In the genomic region with DNA sequence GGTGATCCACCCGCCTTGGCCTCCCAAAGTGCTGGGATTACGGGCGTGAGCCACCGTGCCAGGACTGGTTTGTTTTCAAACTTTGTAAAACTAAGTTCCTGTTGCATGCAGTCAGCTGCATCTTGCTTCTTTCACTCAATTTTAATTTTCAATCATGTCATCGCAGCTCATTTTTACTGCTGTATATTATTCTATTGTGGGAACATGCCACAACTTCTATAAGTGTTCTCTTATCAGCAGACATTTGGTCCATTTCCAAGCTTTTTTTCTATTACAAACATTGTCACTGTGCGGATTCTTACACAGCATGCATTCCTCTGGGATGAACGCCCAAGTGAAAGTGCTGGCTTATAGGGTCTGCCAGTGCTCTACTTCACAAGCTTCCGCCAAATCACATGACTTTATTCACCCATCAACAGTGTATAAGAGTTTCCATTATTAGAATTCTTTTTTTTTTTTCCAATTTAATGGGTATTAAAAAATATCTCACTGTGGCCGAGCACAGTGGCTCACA, we compare ENCODE assay signal across 17 cellular contexts. TPM values are rescaled to one million over a fixed set of nuclear protein-coding genes. Genes with fewer than 3 reads are reported as not detected.
DNase-seq lines count a peak whose midpoint lies in the region; ATAC-seq, FAIRE-seq and TF ChIP-seq lines count a peak whose summit lies in the region.
"Had no signal": no experiment of that assay in that cellular context is flagged by ENCODE, and none has a peak within 500 bp of the region (broad histone marks: within the 10 kb centered on the region; RNA-seq: fewer than 3 reads in every experiment).

No MANE protein-coding gene starts in this region.

- H3K9me3 ChIP-seq in Karpas-422 (ENCODE audit: low read length) = no peaks in the 10 kb centered on the region
- no peaks in the 10 kb centered on the region for H3K9me3 ChIP-seq in K562 (replicated peaks; ENCODE audit: control insufficient read depth, insufficient read depth, low read depth, low read length)
- H3K9me3 ChIP-seq in lower lobe of right lung = no peaks in the 10 kb centered on the region
- H3K9me3 ChIP-seq: BE2C had no signal

- no peak overlapping the region for H2AFZ ChIP-seq in Karpas-422 (ENCODE audit: low read length)
- no peak overlapping the region for H2AFZ ChIP-seq in K562 (ENCODE audit: low read depth, low read length)

- in situ Hi-C loops in K562 (cut with MboI) = no loop called here

- CTCF ChIA-PET in K562 (lab: Yijun Ruan, JAX; ENCODE audit: low intra/inter-chr PET ratio) = no interaction called here

- no peak for TF ChIP-seq EP300 in K562 (IDR thresholded peaks at IDR 0.05; ENCODE audit: low read length)

- BruUV-seq in K562 (replicated peaks; lab: Mats Ljungman, UMichigan) = no TSS peak

- H3K9me2 ChIP-seq in Karpas-422 (replicated peaks; ENCODE audit: insufficient read depth, low read length) = no peaks in the 10 kb centered on the region

- TF ChIP-seq CTCF in K562 (IDR thresholded peaks at IDR 0.05 in 2 of 3, conservative IDR thresholded peaks at IDR 0.05 in 1 of 3; ENCODE audit: insufficient read depth in 2 of 3, low read depth in 1 of 3, low read length in 3 of 3) (no peak), fibroblast of the aortic adventitia (IDR thresholded peaks at IDR 0.05; ENCODE audit: insufficient read depth, low read length) (no peak), lower lobe of right lung (IDR thresholded peaks at IDR 0.05) (no peak)

- no peak overlapping the region for H3K4me3 ChIP-seq in Karpas-422 (ENCODE audit: low read length)
- H3K4me3 ChIP-seq in K562 = no peak overlapping the region
- H3K4me3 ChIP-seq in fibroblast of the aortic adventitia (ENCODE audit: low read depth, low read length) = no peak overlapping the region
- no peak overlapping the region for H3K4me3 ChIP-seq in lower lobe of right lung

- intact Hi-C loops in K562 (cut with micrococcal nuclease) (no loop called here), lower lobe of right lung (cut with DNase I) (no loop called here), posterior cingulate gyrus (cut with DNase I) (no loop called here)

- no peak for FAIRE-seq in K562 (lab: Jason Lieb, UNC)
- FAIRE-seq: D721Med had no signal

- no peak for DNase-seq in Karpas-422
- no peak for DNase-seq in K562 (ENCODE audit: extremely low read depth in 1 of 4, low spot score in 3 of 4)
- peak; percentile 57 for DNase-seq in fibroblast of the aortic adventitia (ENCODE audit: low read depth)
- no peak for DNase-seq in lower lobe of right lung
- DNase-seq in NCI-H1436 treated with DMSO at 0.1 percent for 48 hours (lab: John Stamatoyannopoulos, UW) = no peak
- no peak for DNase-seq in activated CD8-positive, alpha-beta memory T cell treated with anti-CD3 and anti-CD28 coated beads, Interleukin-2, amount 50 U/mL, for 4 hours
- no peak for DNase-seq in posterior cingulate gyrus
- no peak for DNase-seq in AG20443 (ENCODE audit: low spot score)
- DNase-seq: BE2C; CD8-positive, alpha-beta T cell; DND-41; H7; Kasumi-1; NCI-H1417 treated with DMSO at 0.1 percent for 48 hours; NCI-H2029 treated with DMSO at 0.1 percent for 48 hours; NCI-H510A treated with DMSO at 0.1 percent for 48 hours had no signal

- no peak for ATAC-seq in K562
- peak; percentile 29 to 55 for ATAC-seq in lower lobe of right lung
- ATAC-seq: CD8-positive, alpha-beta T cell had no signal

- TF ChIP-seq POLR2A in K562 (conservative IDR thresholded peaks at IDR 0.05) = no peak

- H3K4me2 ChIP-seq in Karpas-422 (ENCODE audit: low read depth, low read length, poor library complexity, severe bottlenecking) (no peak overlapping the region), K562 (ENCODE audit: insufficient read depth, low read length) (no peak overlapping the region)

- H3K27ac ChIP-seq in Karpas-422 (ENCODE audit: low read length) = peak overlapping the region; percentile 100
- no peak overlapping the region for H3K27ac ChIP-seq in K562 (ENCODE audit: extremely low read depth, low read depth, low read length)
- no peak overlapping the region for H3K27ac ChIP-seq in lower lobe of right lung

- no peak overlapping the region for H3K9ac ChIP-seq in Karpas-422 (ENCODE audit: low read length)
- no peak overlapping the region for H3K9ac ChIP-seq in K562 (ENCODE audit: insufficient read depth in 1 of 2, low read depth in 2 of 2, low read length in 2 of 2)

- TF ChIP-seq RAD21 in K562 (CRISPR knock-in tag; conservative IDR thresholded peaks at IDR 0.05 in 1 of 2, IDR thresholded peaks at IDR 0.05 in 1 of 2) = no peak

- H3K79me2 ChIP-seq in Karpas-422 (ENCODE audit: low read length) = no peaks in the 10 kb centered on the region
- H3K79me2 ChIP-seq in K562 (ENCODE audit: control insufficient read depth, insufficient read depth, low read length) = no peaks in the 10 kb centered on the region

- POLR2A ChIA-PET in K562 (lab: Yijun Ruan, JAX) = no interaction called here

- peaks cover 81% of the 10 kb centered on the region for H3K4me1 ChIP-seq in Karpas-422 (ENCODE audit: low read length)
- H3K4me1 ChIP-seq in K562 (replicated peaks in 1 of 2; ENCODE audit: control insufficient read depth in 2 of 2, insufficient read depth in 2 of 2, low read length in 2 of 2) = peaks cover 0 to 7% of the 10 kb centered on the region in 2 experiments; a peak in 2 of 5 replicates
- no peaks in the 10 kb centered on the region for H3K4me1 ChIP-seq in lower lobe of right lung

- H4K20me1 ChIP-seq in Karpas-422 (ENCODE audit: insufficient read depth, low read depth, low read length) (no peaks in the 10 kb centered on the region), K562 (replicated peaks; ENCODE audit: control insufficient read depth, insufficient read depth, low read length) (no peaks in the 10 kb centered on the region)

- WGBS in K562 (ENCODE audit: insufficient coverage, low coverage, missing lambda C conversion rate) = 29% methylated on average over 9 of the region's 9 CpGs

- H3K36me3 ChIP-seq in Karpas-422 (ENCODE audit: insufficient read depth, low read length) (no peaks in the 10 kb centered on the region), K562 (ENCODE audit: control insufficient read depth, insufficient read depth, low read length) (no peaks in the 10 kb centered on the region), lower lobe of right lung (no peaks in the 10 kb centered on the region)
- H3K36me3 ChIP-seq: BE2C had no signal

- no peaks in the 10 kb centered on the region for H3K27me3 ChIP-seq in Karpas-422 (ENCODE audit: low read length)
- H3K27me3 ChIP-seq in K562 (ENCODE audit: control insufficient read depth in 2 of 2, insufficient read depth in 2 of 2, low read length in 2 of 2) = peaks cover 0 to 5% of the 10 kb centered on the region in 2 experiments; a peak in 1 of 5 replicates
- H3K27me3 ChIP-seq in lower lobe of right lung (ENCODE audit: low read depth) = no peaks in the 10 kb centered on the region
- H3K27me3 ChIP-seq: BE2C had no signal

- H3K9me1 ChIP-seq in K562 (ENCODE audit: control insufficient read depth, insufficient read depth, low read length) = no peaks in the 10 kb centered on the region

TF ChIP-seq in K562, 482 proteins besides CTCF, POLR2A, EP300 and RAD21:
- TF ChIP-seq YY1 (IDR thresholded peaks at IDR 0.05; ENCODE audit: borderline replicate concordance in 1 of 3, control insufficient read depth in 1 of 3, extremely low read depth in 1 of 3, insufficient read depth in 3 of 3, insufficient read length in 1 of 3, insufficient replicate concordance in 2 of 3, low read depth in 1 of 3, low read length in 2 of 3) (no peak), POLR2AphosphoS5 (IDR thresholded peaks at IDR 0.05; ENCODE audit: control insufficient read depth, insufficient read depth, low read depth, low read length) (no peak), ZNF764 (CRISPR knock-in tag; IDR thresholded peaks at IDR 0.05; ENCODE audit: low read depth) (no peak), CHD2 (IDR thresholded peaks at IDR 0.05; ENCODE audit: low read depth, low read length) (no peak)
- TF ChIP-seq, protein P1, sequence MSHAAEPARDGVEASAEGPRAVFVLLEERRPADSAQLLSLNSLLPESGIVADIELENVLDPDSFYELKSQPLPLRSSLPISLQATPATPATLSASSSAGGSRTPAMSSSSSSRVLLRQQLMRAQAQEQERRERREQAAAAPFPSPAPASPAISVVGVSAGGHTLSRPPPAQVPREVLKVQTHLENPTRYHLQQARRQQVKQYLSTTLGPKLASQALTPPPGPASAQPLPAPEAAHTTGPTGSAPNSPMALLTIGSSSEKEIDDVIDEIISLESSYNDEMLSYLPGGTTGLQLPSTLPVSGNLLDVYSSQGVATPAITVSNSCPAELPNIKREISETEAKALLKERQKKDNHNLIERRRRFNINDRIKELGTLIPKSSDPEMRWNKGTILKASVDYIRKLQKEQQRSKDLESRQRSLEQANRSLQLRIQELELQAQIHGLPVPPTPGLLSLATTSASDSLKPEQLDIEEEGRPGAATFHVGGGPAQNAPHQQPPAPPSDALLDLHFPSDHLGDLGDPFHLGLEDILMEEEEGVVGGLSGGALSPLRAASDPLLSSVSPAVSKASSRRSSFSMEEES (CRISPR knock-in tag; IDR thresholded peaks at IDR 0.05) = peak; percentile 23; the same call in 1 of the 2 replicates

RNA-seq across cellular contexts. Expression of a gene that starts 22.7 kb away (rescaled TPM):
- total RNA-seq in Karpas-422 (2014; rRNA removed; shearing (Covaris generic); ENCODE audit: low replicate concordance) = 17.7 and 24.2 TPM in 2 replicates
- total RNA-seq in K562 (2011; cell fraction: chromatin; rRNA removed; ENCODE audit: low replicate concordance) = 14.3 and 15.6 TPM in 2 replicates
- total RNA-seq in K562 (2011; cell fraction: nucleolus; rRNA removed) = 9.3 and 11.7 TPM in 2 replicates
- total RNA-seq in K562 (2011; cell fraction: nucleoplasm; rRNA removed) = 13.7 and 18.9 TPM in 2 replicates
- total RNA-seq in K562 (2014; rRNA removed) (18.1 and 18.3 TPM in 2 replicates), K562 (2014; rRNA removed; fragmentation: Illumina TruSeq; extraction: Trizol) (24.9 and 25.7 TPM in 2 replicates), K562 (2015; rRNA removed; fragmentation: Illumina TruSeq; extraction: Trizol) (26.7 and 27.0 TPM in 2 replicates), K562 (2021) (17.8 and 22.5 TPM in 2 replicates), fibroblast of the aortic adventitia (ENCODE audit: low replicate concordance) (2.1 and 10.7 TPM in 2 replicates), lower lobe of right lung (2.5 TPM)
- polyA plus RNA-seq in K562 (2011; rRNA removed) (18.6 and 24.6 TPM in 2 replicates), K562 (2014; fragmentation: Illumina TruSeq; extraction: Trizol) (27.7 and 31.9 TPM in 2 replicates), K562 (2014; fragmentation: Nextera tagmentation; extraction: Ambion mirVana) (10 to 100 TPM; 25.4 to 28.1 TPM), K562 (2014; rRNA removed) (17.8 and 20.6 TPM in 2 replicates)
- 14.0 and 17.9 TPM in 2 replicates for polyA plus RNA-seq in K562 (2011; cell fraction: cytosol; rRNA removed)
- polyA plus RNA-seq in K562 (2011; cell fraction: nucleus; rRNA removed) = 13.6 and 15.6 TPM in 2 replicates
- 15.0 and 17.9 TPM in 2 replicates for polyA plus RNA-seq in K562 (2012)
- 14.8 and 17.0 TPM in 2 replicates for polyA minus RNA-seq in K562 (2011; rRNA and poly(A)+ RNA removed)
- 6.7 and 9.9 TPM in 2 replicates for polyA minus RNA-seq in K562 (2011; cell fraction: cytosol; rRNA and poly(A)+ RNA removed)
- 6.3 and 6.7 TPM in 2 replicates for polyA minus RNA-seq in K562 (2011; cell fraction: nucleus; rRNA and poly(A)+ RNA removed)
